ENCODE assay signal across 19 cellular contexts in genomic region chr2:40150206-40150765, GRCh38.
"Had no signal": no experiment of that assay in that cellular context is flagged by ENCODE, and none has a peak within 500 bp of the region (broad histone marks: within the 10 kb centered on the region; RNA-seq: fewer than 3 reads in every experiment).

No MANE protein-coding gene starts in this region.

- H3K4me3 ChIP-seq: hepatocyte, right lobe of liver, testis, upper lobe of left lung had no signal

- DNase-seq: activated CD4-positive, alpha-beta T cell treated with anti-CD3 and anti-CD28 coated beads, Interleukin-2, amount 10 ng/mL, durations not matched to agents 7 days and 5 days; activated CD8-positive, alpha-beta memory T cell treated with anti-CD3 and anti-CD28 coated beads, Interleukin-2, amount 50 U/mL, for 48 hours; activated gamma-delta T cell treated with Interleukin-2 at 50 U/mL for 16 hours; activated T-cell treated with anti-CD3 and anti-CD28 coated beads, Interleukin-2, amount 50 U/mL, for 72 hours; amniotic stem cell; brain microvascular endothelial cell; dermis blood vessel endothelial cell; erythroblast; islet precursor cell; left ventricle myocardium superior; mesenchymal stem cell; right lobe of liver; stimulated activated naive CD8-positive, alpha-beta T cell treated with anti-CD3 and anti-CD28 coated beads, Interleukin-15, amount 100 ng/mL, for 72 hours; T-helper 2 cell; testis; upper lobe of left lung had no signal

- ATAC-seq: activated T-cell treated with anti-CD3 and anti-CD28 coated beads, Interleukin-2, amount 50 U/mL, for 72 hours; natural killer cell treated with Interleukin-12 subunit alpha and Interleukin-12 subunit beta and Interleukin-15 and Interleukin-18, amount 100 ng/mL, for 72 hours; right lobe of liver; stimulated activated naive CD8-positive, alpha-beta T cell treated with anti-CD3 and anti-CD28 coated beads, Interleukin-15, amount 100 ng/mL, for 72 hours had no signal

- H3K9me3 ChIP-seq: right lobe of liver, testis, upper lobe of left lung had no signal

- H3K9me3 Mint-ChIP-seq: activated CD4-positive, alpha-beta T cell treated with anti-CD3 and anti-CD28 coated beads, Interleukin-2, amount 10 ng/mL, durations not matched to agents 7 days and 5 days; activated T-cell treated with anti-CD3 and anti-CD28 coated beads, Interleukin-2, amount 50 U/mL, for 72 hours; stimulated activated naive CD8-positive, alpha-beta T cell treated with anti-CD3 and anti-CD28 coated beads, Interleukin-15, amount 100 ng/mL, for 72 hours had no signal

- H3K4me1 Mint-ChIP-seq: activated CD4-positive, alpha-beta T cell treated with anti-CD3 and anti-CD28 coated beads, Interleukin-2, amount 10 ng/mL, durations not matched to agents 7 days and 5 days; stimulated activated naive CD8-positive, alpha-beta T cell treated with anti-CD3 and anti-CD28 coated beads, Interleukin-15, amount 100 ng/mL, for 72 hours had no signal

- H3K36me3 Mint-ChIP-seq: activated naive CD8-positive, alpha-beta T cell; natural killer cell treated with Interleukin-12 subunit alpha and Interleukin-12 subunit beta and Interleukin-15 and Interleukin-18, amount 100 ng/mL, for 72 hours had no signal

- H3K27ac ChIP-seq: brain microvascular endothelial cell, hepatocyte, right lobe of liver, testis, upper lobe of left lung had no signal

- H3K79me2 ChIP-seq: hepatocyte had no signal

- H3K4me1 ChIP-seq: right lobe of liver, testis, upper lobe of left lung had no signal

- H3K27me3 ChIP-seq: brain microvascular endothelial cell, hepatocyte, right lobe of liver, testis, upper lobe of left lung had no signal

- H3K4me2 ChIP-seq: hepatocyte had no signal

- H3K4me3 Mint-ChIP-seq: activated CD4-positive, alpha-beta T cell treated with anti-CD3 and anti-CD28 coated beads, Interleukin-2, amount 10 ng/mL, durations not matched to agents 7 days and 5 days; activated naive CD8-positive, alpha-beta T cell; activated T-cell treated with anti-CD3 and anti-CD28 coated beads, Interleukin-2, amount 50 U/mL, for 72 hours; natural killer cell treated with Interleukin-12 subunit alpha and Interleukin-12 subunit beta and Interleukin-15 and Interleukin-18, amount 100 ng/mL, for 72 hours; stimulated activated naive CD8-positive, alpha-beta T cell treated with anti-CD3 and anti-CD28 coated beads, Interleukin-15, amount 100 ng/mL, for 72 hours had no signal

- H2AFZ ChIP-seq: hepatocyte had no signal

- H3K36me3 ChIP-seq: brain microvascular endothelial cell, right lobe of liver, upper lobe of left lung had no signal

- H3K27ac Mint-ChIP-seq: activated CD4-positive, alpha-beta T cell treated with anti-CD3 and anti-CD28 coated beads, Interleukin-2, amount 10 ng/mL, durations not matched to agents 7 days and 5 days; activated naive CD8-positive, alpha-beta T cell; activated T-cell treated with anti-CD3 and anti-CD28 coated beads, Interleukin-2, amount 50 U/mL, for 72 hours; natural killer cell treated with Interleukin-12 subunit alpha and Interleukin-12 subunit beta and Interleukin-15 and Interleukin-18, amount 100 ng/mL, for 72 hours had no signal

- H3K27me3 Mint-ChIP-seq: activated CD4-positive, alpha-beta T cell treated with anti-CD3 and anti-CD28 coated beads, Interleukin-2, amount 10 ng/mL, durations not matched to agents 7 days and 5 days; activated naive CD8-positive, alpha-beta T cell; natural killer cell treated with Interleukin-12 subunit alpha and Interleukin-12 subunit beta and Interleukin-15 and Interleukin-18, amount 100 ng/mL, for 72 hours had no signal
